31 cellular contexts compared by ENCODE assay signal in genomic region chr22:47006433-47006832, GRCh38.
"Had no signal": no experiment of that assay in that cellular context is flagged by ENCODE, and none has a peak within 500 bp of the region (broad histone marks: within the 10 kb centered on the region; RNA-seq: fewer than 3 reads in every experiment).

No MANE protein-coding gene starts in this region.

- H3K27ac Mint-ChIP-seq: activated B cell treated with CpG ODN at 0.5 μM for 24 hours; activated CD4-positive, alpha-beta memory T cell treated with anti-CD3 and anti-CD28 coated beads for 36 hours; activated CD4-positive, alpha-beta T cell treated with anti-CD3 and anti-CD28 coated beads for 36 hours; activated CD4-positive, alpha-beta T cell treated with anti-CD3 and anti-CD28 coated beads, Interleukin-2, amount 10 ng/mL, durations not matched to agents 24 days and 14 days; activated CD8-positive, alpha-beta memory T cell treated with anti-CD3 and anti-CD28 coated beads, Interleukin-2, amount 10 ng/mL, durations not matched to agents 7 days and 5 days; activated CD8-positive, alpha-beta T cell treated with anti-CD3 and anti-CD28 coated beads, Interleukin-2, amount 10 ng/mL, durations not matched to agents 7 days and 5 days; activated naive CD4-positive, alpha-beta T cell treated with anti-CD3 and anti-CD28 coated beads, Interleukin-2, amount 10 ng/mL, durations not matched to agents 7 days and 5 days; activated naive CD4-positive, alpha-beta T cell treated with anti-CD3 and anti-CD28 coated beads, Interleukin-2, amount 50 U/mL, for 72 hours; activated naive CD8-positive, alpha-beta T cell treated with anti-CD3 and anti-CD28 coated beads, Interleukin-2, amount 10 ng/mL, durations not matched to agents 7 days and 5 days; activated T-helper 1 cell treated with anti-CD3 and anti-CD28 coated beads, Interleukin-12 subunit alpha, Interleukin-12 subunit beta, Interleukin-2, Interleukin-4 antibody, amounts not matched to agents 30 ng/mL and 10 ng/mL and 1 ng/mL, durations not matched to agents 14 hours and 24 hours and 36 hours; activated T-helper 2 cell treated with anti-CD3 and anti-CD28 coated beads, Interferon-gamma antibody, Interleukin-2, Interleukin-4, amounts not matched to agents 10 μg/mL and 5 μg/mL and 100 μg/mL, durations not matched to agents 14 hours and 24 hours and 36 hours; brain; T-helper 17 cell; T-helper 2 cell treated with Interferon-gamma antibody and Interleukin-4, amounts not matched to agents 5 μg/mL and 100 μg/mL, for 36 hours had no signal

- H3K4me3 Mint-ChIP-seq: activated B cell treated with CpG ODN at 0.5 μM for 24 hours; activated CD4-positive, alpha-beta memory T cell treated with anti-CD3 and anti-CD28 coated beads for 36 hours; activated CD4-positive, alpha-beta T cell treated with anti-CD3 and anti-CD28 coated beads for 36 hours; activated CD4-positive, alpha-beta T cell treated with anti-CD3 and anti-CD28 coated beads, Interleukin-2, amount 10 ng/mL, durations not matched to agents 24 days and 14 days; activated CD8-positive, alpha-beta memory T cell treated with anti-CD3 and anti-CD28 coated beads, Interleukin-2, amount 10 ng/mL, durations not matched to agents 7 days and 5 days; activated CD8-positive, alpha-beta T cell treated with anti-CD3 and anti-CD28 coated beads, Interleukin-2, amount 10 ng/mL, durations not matched to agents 7 days and 5 days; activated naive CD4-positive, alpha-beta T cell treated with anti-CD3 and anti-CD28 coated beads, Interleukin-2, amount 10 ng/mL, durations not matched to agents 7 days and 5 days; activated naive CD8-positive, alpha-beta T cell treated with anti-CD3 and anti-CD28 coated beads, Interleukin-2, amount 10 ng/mL, durations not matched to agents 7 days and 5 days; activated T-helper 1 cell treated with anti-CD3 and anti-CD28 coated beads, Interleukin-12 subunit alpha, Interleukin-12 subunit beta, Interleukin-2, Interleukin-4 antibody, amounts not matched to agents 30 ng/mL and 10 ng/mL and 1 ng/mL, durations not matched to agents 14 hours and 24 hours and 36 hours; brain; T-helper 17 cell; T-helper 2 cell treated with Interferon-gamma antibody and Interleukin-4, amounts not matched to agents 5 μg/mL and 100 μg/mL, for 36 hours had no signal

- H3K9me3 ChIP-seq: ascending aorta, breast epithelium, colonic mucosa had no signal

- H3K36me3 Mint-ChIP-seq: activated CD8-positive, alpha-beta memory T cell treated with anti-CD3 and anti-CD28 coated beads, Interleukin-2, amount 10 ng/mL, durations not matched to agents 7 days and 5 days; activated naive CD4-positive, alpha-beta T cell treated with anti-CD3 and anti-CD28 coated beads, Interleukin-2, amount 10 ng/mL, durations not matched to agents 7 days and 5 days; activated naive CD4-positive, alpha-beta T cell treated with anti-CD3 and anti-CD28 coated beads, Interleukin-2, amount 50 U/mL, for 72 hours had no signal

- H3K9me3 Mint-ChIP-seq: activated B cell treated with CpG ODN at 0.5 μM for 24 hours; activated CD4-positive, alpha-beta memory T cell treated with anti-CD3 and anti-CD28 coated beads for 36 hours; activated CD4-positive, alpha-beta T cell treated with anti-CD3 and anti-CD28 coated beads, Interleukin-2, amount 10 ng/mL, durations not matched to agents 24 days and 14 days; activated naive CD4-positive, alpha-beta T cell treated with anti-CD3 and anti-CD28 coated beads, Interleukin-2, amount 10 ng/mL, durations not matched to agents 7 days and 5 days; activated naive CD4-positive, alpha-beta T cell treated with anti-CD3 and anti-CD28 coated beads, Interleukin-2, amount 50 U/mL, for 72 hours; activated naive CD8-positive, alpha-beta T cell treated with anti-CD3 and anti-CD28 coated beads, Interleukin-2, amount 10 ng/mL, durations not matched to agents 7 days and 5 days; activated T-helper 1 cell treated with anti-CD3 and anti-CD28 coated beads, Interleukin-12 subunit alpha, Interleukin-12 subunit beta, Interleukin-2, Interleukin-4 antibody, amounts not matched to agents 30 ng/mL and 10 ng/mL and 1 ng/mL, durations not matched to agents 14 hours and 24 hours and 36 hours; activated T-helper 2 cell treated with anti-CD3 and anti-CD28 coated beads, Interferon-gamma antibody, Interleukin-2, Interleukin-4, amounts not matched to agents 10 μg/mL and 5 μg/mL and 100 μg/mL, durations not matched to agents 14 hours and 24 hours and 36 hours; brain; T-helper 2 cell treated with Interferon-gamma antibody and Interleukin-4, amounts not matched to agents 5 μg/mL and 100 μg/mL, for 36 hours had no signal

- H3K4me1 Mint-ChIP-seq: activated CD4-positive, alpha-beta T cell treated with anti-CD3 and anti-CD28 coated beads for 36 hours; activated CD8-positive, alpha-beta memory T cell treated with anti-CD3 and anti-CD28 coated beads, Interleukin-2, amount 10 ng/mL, durations not matched to agents 7 days and 5 days; activated naive CD4-positive, alpha-beta T cell treated with anti-CD3 and anti-CD28 coated beads, Interleukin-2, amount 10 ng/mL, durations not matched to agents 7 days and 5 days; activated naive CD8-positive, alpha-beta T cell treated with anti-CD3 and anti-CD28 coated beads, Interleukin-2, amount 10 ng/mL, durations not matched to agents 7 days and 5 days; T-helper 17 cell had no signal

- H3K27me3 ChIP-seq: ascending aorta, breast epithelium, cardiac muscle cell, colonic mucosa had no signal

- H3K4me3 ChIP-seq: ascending aorta, breast epithelium, cardiac muscle cell, colonic mucosa had no signal

- DNase-seq: activated B cell treated with CpG ODN at 0.5 μM for 24 hours; activated CD4-positive, alpha-beta memory T cell treated with anti-CD3 and anti-CD28 coated beads for 36 hours; activated CD4-positive, alpha-beta T cell treated with anti-CD3 and anti-CD28 coated beads for 36 hours; activated CD4-positive, alpha-beta T cell treated with anti-CD3 and anti-CD28 coated beads, Interleukin-2, amount 10 ng/mL, durations not matched to agents 24 days and 14 days; activated CD8-positive, alpha-beta memory T cell treated with anti-CD3 and anti-CD28 coated beads, Interleukin-2, amount 10 ng/mL, durations not matched to agents 7 days and 5 days; activated CD8-positive, alpha-beta memory T cell treated with anti-CD3 and anti-CD28 coated beads, Interleukin-2, amount 50 U/mL, for 4 hours; activated CD8-positive, alpha-beta T cell treated with anti-CD3 and anti-CD28 coated beads, Interleukin-2, amount 10 ng/mL, durations not matched to agents 7 days and 5 days; activated effector memory CD4-positive, alpha-beta T cell treated with anti-CD3 and anti-CD28 coated beads, Interleukin-2, amount 50 U/mL, for 16 hours; activated naive CD4-positive, alpha-beta T cell treated with anti-CD3 and anti-CD28 coated beads, Interleukin-2, amount 10 ng/mL, durations not matched to agents 7 days and 5 days; activated naive CD8-positive, alpha-beta T cell treated with anti-CD3 and anti-CD28 coated beads, Interleukin-2, amount 10 ng/mL, durations not matched to agents 7 days and 5 days; activated T-cell treated with anti-CD3 and anti-CD28 coated beads, Interleukin-2, amount 50 U/mL, for 1 hour; activated T-cell treated with anti-CD3 and anti-CD28 coated beads, Interleukin-2, amount 50 U/mL, for 48 hours; central memory CD4-positive, alpha-beta T cell; cerebellar nuclear complex; colonic mucosa; effector CD8-positive, alpha-beta T cell; foreskin fibroblast; T-helper 1 cell; T-helper 17 cell; T1000; WERI-Rb-1 had no signal

- H3K27ac ChIP-seq: ascending aorta, breast epithelium, cardiac muscle cell, colonic mucosa, WERI-Rb-1 had no signal

- ATAC-seq: activated CD4-positive, alpha-beta T cell treated with anti-CD3 and anti-CD28 coated beads for 36 hours; activated CD4-positive, CD25-positive, alpha-beta regulatory T cell treated with anti-CD3 and anti-CD28 coated beads, Interleukin-2, amount 50 U/mL, for 24 hours; activated CD8-positive, alpha-beta memory T cell treated with anti-CD3 and anti-CD28 coated beads, Interleukin-2, amount 10 ng/mL, durations not matched to agents 7 days and 5 days; activated CD8-positive, alpha-beta T cell treated with anti-CD3 and anti-CD28 coated beads, Interleukin-2, amount 10 ng/mL, durations not matched to agents 7 days and 5 days; activated naive CD4-positive, alpha-beta T cell treated with anti-CD3 and anti-CD28 coated beads, Interleukin-2, amount 50 U/mL, for 72 hours; esophagus mucosa; T-helper 17 cell had no signal

- H3K4me1 ChIP-seq: ascending aorta, breast epithelium had no signal

- H3K27me3 Mint-ChIP-seq: activated B cell treated with CpG ODN at 0.5 μM for 24 hours; activated CD4-positive, alpha-beta memory T cell treated with anti-CD3 and anti-CD28 coated beads for 36 hours; activated CD4-positive, alpha-beta T cell treated with anti-CD3 and anti-CD28 coated beads for 36 hours; activated CD4-positive, alpha-beta T cell treated with anti-CD3 and anti-CD28 coated beads, Interleukin-2, amount 10 ng/mL, durations not matched to agents 24 days and 14 days; activated CD8-positive, alpha-beta memory T cell treated with anti-CD3 and anti-CD28 coated beads, Interleukin-2, amount 10 ng/mL, durations not matched to agents 7 days and 5 days; activated naive CD4-positive, alpha-beta T cell treated with anti-CD3 and anti-CD28 coated beads, Interleukin-2, amount 10 ng/mL, durations not matched to agents 7 days and 5 days; activated naive CD8-positive, alpha-beta T cell treated with anti-CD3 and anti-CD28 coated beads, Interleukin-2, amount 10 ng/mL, durations not matched to agents 7 days and 5 days; brain; T-helper 17 cell had no signal

- H3K36me3 ChIP-seq: breast epithelium, cardiac muscle cell, colonic mucosa had no signal
